Comparison of ENCODE assay signal across 12 cellular contexts in the genomic region with DNA sequence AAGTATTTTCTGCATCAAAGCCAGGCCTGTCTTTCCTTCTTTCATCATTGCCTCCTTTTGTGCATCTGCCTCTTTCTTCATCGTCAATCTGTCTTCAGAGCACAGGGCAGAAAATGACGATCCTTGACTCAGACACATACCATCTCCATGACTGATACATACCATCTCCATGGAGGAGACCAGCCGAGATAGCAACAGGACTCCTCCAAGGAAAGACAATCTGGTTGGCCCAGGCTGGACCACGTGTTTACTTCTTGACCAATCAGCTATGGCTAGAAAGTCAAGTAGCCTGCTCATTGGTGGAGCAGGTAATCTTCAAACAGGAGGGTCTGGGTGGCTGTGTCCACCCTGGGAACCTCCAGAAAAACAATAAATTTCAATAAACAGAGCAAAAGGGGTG.
DNase-seq lines count a peak whose midpoint lies in the region; ATAC-seq, FAIRE-seq and TF ChIP-seq lines count a peak whose summit lies in the region.
"Had no signal": no experiment of that assay in that cellular context is flagged by ENCODE, and none has a peak within 500 bp of the region (broad histone marks: within the 10 kb centered on the region; RNA-seq: fewer than 3 reads in every experiment).

No MANE protein-coding gene starts in this region.

- no peak overlapping the region for H3K27ac ChIP-seq in RWPE2 (ENCODE audit: poor library complexity, severe bottlenecking)
- no peak overlapping the region for H3K27ac ChIP-seq in testis
- no peak overlapping the region for H3K27ac ChIP-seq in CD4-positive, alpha-beta T cell (ENCODE audit: low read depth, low read length)
- H3K27ac ChIP-seq: sigmoid colon had no signal

- TF ChIP-seq CTCF in RWPE2 (IDR thresholded peaks at IDR 0.05; ENCODE audit: poor library complexity, severe bottlenecking) (no peak), fibroblast of mammary gland (conservative IDR thresholded peaks at IDR 0.05; ENCODE audit: control insufficient read depth, insufficient read depth, low read depth, low read length) (no peak), testis (IDR thresholded peaks at IDR 0.05) (no peak)
- no peak for TF ChIP-seq CTCF in CD4-positive, alpha-beta T cell (IDR thresholded peaks at IDR 0.05)

- DNase-seq in H54 (ENCODE audit: insufficient read length, low spot score) (peak; percentile 33), RWPE2 (ENCODE audit: low spot score) (no peak), fibroblast of mammary gland (ENCODE audit: low read depth) (peak; percentile 77), testis (peak; percentile 68), T-helper 17 cell (no peak), C1 segment of cervical spinal cord (lab: John Stamatoyannopoulos, UW) (no peak)
- no peak for DNase-seq in CD4-positive, alpha-beta T cell
- DNase-seq: activated T-cell treated with anti-CD3 and anti-CD28 coated beads, Interleukin-2, amount 50 U/mL, for 4 hours; effector CD8-positive, alpha-beta T cell; NCI-H2171; sigmoid colon had no signal

- H3K4me1 ChIP-seq in RWPE2 (ENCODE audit: insufficient read depth, poor library complexity, severe bottlenecking): no peaks in the 10 kb centered on the region
- no peaks in the 10 kb centered on the region for H3K4me1 ChIP-seq in testis
- H3K4me1 ChIP-seq: sigmoid colon had no signal

- no peaks in the 10 kb centered on the region for H3K36me3 Mint-ChIP-seq in T-helper 17 cell (ENCODE audit: low read depth)
- no peaks in the 10 kb centered on the region for H3K36me3 Mint-ChIP-seq in CD4-positive, alpha-beta T cell (ENCODE audit: low read depth)

- no peaks in the 10 kb centered on the region for H3K9me3 ChIP-seq in RWPE2 (ENCODE audit: severe bottlenecking)
- no peaks in the 10 kb centered on the region for H3K9me3 ChIP-seq in testis
- no peaks in the 10 kb centered on the region for H3K9me3 ChIP-seq in T-helper 17 cell (ENCODE audit: control insufficient read depth, low read length, poor library complexity, severe bottlenecking)
- H3K9me3 ChIP-seq in CD4-positive, alpha-beta T cell (ENCODE audit: control insufficient read depth, low read length): no peaks in the 10 kb centered on the region
- H3K9me3 ChIP-seq: sigmoid colon had no signal

- no peak overlapping the region for H3K4me3 ChIP-seq in RWPE2 (ENCODE audit: severe bottlenecking)
- no peak overlapping the region for H3K4me3 ChIP-seq in fibroblast of mammary gland (ENCODE audit: control insufficient read depth, low read depth, low read length)
- H3K4me3 ChIP-seq in testis: no peak overlapping the region
- H3K4me3 ChIP-seq: sigmoid colon had no signal

- CTCF ChIA-PET in CD4-positive, alpha-beta T cell (lab: Charles Lee): no interaction called here

- peak; percentile 81 for ATAC-seq in RWPE2 (ENCODE audit: low read depth)
- no peak for ATAC-seq in T-helper 17 cell
- ATAC-seq in CD4-positive, alpha-beta T cell (ENCODE audit: poor library complexity): no peak
- ATAC-seq: activated T-cell treated with anti-CD3 and anti-CD28 coated beads, Interleukin-2, amount 50 U/mL, for 4 hours had no signal

- no peaks in the 10 kb centered on the region for H3K27me3 ChIP-seq in RWPE2 (ENCODE audit: insufficient read depth, poor library complexity, severe bottlenecking)
- H3K27me3 ChIP-seq in testis: no peaks in the 10 kb centered on the region
- H3K27me3 ChIP-seq in CD4-positive, alpha-beta T cell (ENCODE audit: control insufficient read depth, insufficient read depth, low read length): no peaks in the 10 kb centered on the region
- H3K27me3 ChIP-seq: sigmoid colon had no signal

- H3K4me3 Mint-ChIP-seq in T-helper 17 cell: no peak overlapping the region
- H3K4me3 Mint-ChIP-seq in CD4-positive, alpha-beta T cell: no peak overlapping the region
- H3K4me3 Mint-ChIP-seq: activated T-cell treated with anti-CD3 and anti-CD28 coated beads, Interleukin-2, amount 50 U/mL, for 4 hours; neural crest cell had no signal

- H3K4me1 Mint-ChIP-seq in T-helper 17 cell: no peaks in the 10 kb centered on the region
- no peaks in the 10 kb centered on the region for H3K4me1 Mint-ChIP-seq in CD4-positive, alpha-beta T cell (ENCODE audit: low read depth)

- H3K27ac Mint-ChIP-seq in T-helper 17 cell: no peak overlapping the region
- H3K27ac Mint-ChIP-seq in CD4-positive, alpha-beta T cell: no peak overlapping the region

- intact Hi-C loops in testis (cut with DNase I; ENCODE audit: low total_unique reads): no loop called here
- intact Hi-C loops in CD4-positive, alpha-beta T cell (cut with DNase I, micrococcal nuclease): no loop called here

- peaks cover 2% of the 10 kb centered on the region for H3K9me3 Mint-ChIP-seq in CD4-positive, alpha-beta T cell

- POLR2A ChIA-PET in CD4-positive, alpha-beta T cell (lab: Charles Lee): no interaction called here

- H3K27me3 Mint-ChIP-seq in T-helper 17 cell: no peaks in the 10 kb centered on the region
- H3K27me3 Mint-ChIP-seq in CD4-positive, alpha-beta T cell: no peaks in the 10 kb centered on the region

- FAIRE-seq in H54 (lab: Jason Lieb, UNC): no peak

- no peak for TF ChIP-seq POLR2A in H54 (IDR thresholded peaks at IDR 0.05; ENCODE audit: low read depth, low read length)
- TF ChIP-seq POLR2A in testis (IDR thresholded peaks at IDR 0.05): no peak

- 31 to 60% methylated on average over 4 of the region's 4 CpGs for WGBS in testis, 2 donors

- H3K36me3 ChIP-seq in RWPE2 (ENCODE audit: low read depth) (no peaks in the 10 kb centered on the region), testis (ENCODE audit: low read depth, missing control alignments) (no peaks in the 10 kb centered on the region)
- H3K36me3 ChIP-seq: sigmoid colon had no signal

Comparison
In these comparisons a context has a peak if more than half of its experiments do, and no peak if none do; other contexts are left out.
1. DNase-seq: peak in H54 (single experiment), fibroblast of mammary gland (single experiment) and testis (single experiment); none in RWPE2 (single experiment), T-helper 17 cell (0 of 3), CD4-positive, alpha-beta T cell (0 of 10) and C1 segment of cervical spinal cord (0 of 14).